Comparison of ENCODE assay signal across 24 cellular contexts in genomic region chr2:236795176-236795860, GRCh38.
A peak's percentile ranks its signal among the peaks of the same experiment; 100 is the strongest.
DNase-seq lines count a peak whose midpoint lies in the region; ATAC-seq and TF ChIP-seq lines count a peak whose summit lies in the region.
"Had no signal": no experiment of that assay in that cellular context is flagged by ENCODE, and none has a peak within 500 bp of the region (broad histone marks: within the 10 kb centered on the region; RNA-seq: fewer than 3 reads in every experiment).

No MANE protein-coding gene starts in this region.

- TF ChIP-seq POLR2A in vagina (IDR thresholded peaks at IDR 0.05) = no peak

- no peaks in the 10 kb centered on the region for H3K27me3 Mint-ChIP-seq in activated naive CD4-positive, alpha-beta T cell treated with anti-CD3 and anti-CD28 coated beads, Interleukin-2, amount 50 U/mL, for 24 hours
- H3K27me3 Mint-ChIP-seq in type B pancreatic cell = no peaks in the 10 kb centered on the region

- no peaks in the 10 kb centered on the region for H3K27me3 ChIP-seq in neuronal stem cell (ENCODE audit: control insufficient read depth in 3 of 3, insufficient read depth in 3 of 3, low read depth in 1 of 3, low read length in 3 of 3)
- H3K27me3 ChIP-seq in vagina = no peaks in the 10 kb centered on the region
- no peaks in the 10 kb centered on the region for H3K27me3 ChIP-seq in lower lobe of right lung (ENCODE audit: low read depth)

- H2AK5ac ChIP-seq in neuronal stem cell (ENCODE audit: low read depth, low read length) = peak overlapping the region; percentile 77

- intact Hi-C loops in vagina (cut with DNase I) (no loop called here), lower lobe of right lung (cut with DNase I) (no loop called here)

- H4K91ac ChIP-seq in neuronal stem cell (ENCODE audit: low read depth, low read length, poor library complexity) = peak overlapping the region; percentile 53

- H3K4me1 ChIP-seq in neuronal stem cell (ENCODE audit: control insufficient read depth in 2 of 2, insufficient read depth in 1 of 2, low read depth in 1 of 2, low read length in 2 of 2) = no peaks in the 10 kb centered on the region
- H3K4me1 ChIP-seq in vagina = peaks cover 22% of the 10 kb centered on the region
- H3K4me1 ChIP-seq in lower lobe of right lung = no peaks in the 10 kb centered on the region
- H3K4me1 ChIP-seq: HAP-1 had no signal

- H3K18ac ChIP-seq in neuronal stem cell (ENCODE audit: low read length) = peak overlapping the region; percentile 53

- no peak overlapping the region for H2BK120ac ChIP-seq in neuronal stem cell (ENCODE audit: low read depth, low read length)

- no peak overlapping the region for H3K4me2 ChIP-seq in neuronal stem cell (ENCODE audit: insufficient read depth, low read length, poor library complexity, severe bottlenecking)

- H3K27ac Mint-ChIP-seq in activated naive CD4-positive, alpha-beta T cell treated with anti-CD3 and anti-CD28 coated beads, Interleukin-2, amount 50 U/mL, for 24 hours = peak overlapping the region; percentile 5
- H3K27ac Mint-ChIP-seq in type B pancreatic cell = no peak overlapping the region
- H3K27ac Mint-ChIP-seq: HFFc6 had no signal

- H3K36me3 ChIP-seq in neuronal stem cell (replicated peaks in 1 of 2; ENCODE audit: control insufficient read depth in 2 of 2, insufficient read depth in 2 of 2, low read length in 2 of 2) (no peaks in the 10 kb centered on the region), vagina (no peaks in the 10 kb centered on the region), lower lobe of right lung (no peaks in the 10 kb centered on the region)
- H3K36me3 ChIP-seq: HAP-1 had no signal

- TF ChIP-seq CTCF in fibroblast of the aortic adventitia (IDR thresholded peaks at IDR 0.05; ENCODE audit: insufficient read depth, low read length) = no peak
- TF ChIP-seq CTCF in vagina (IDR thresholded peaks at IDR 0.05) = no peak
- TF ChIP-seq CTCF in type B pancreatic cell (conservative IDR thresholded peaks at IDR 0.05) = no peak
- no peak for TF ChIP-seq CTCF in lower lobe of right lung (IDR thresholded peaks at IDR 0.05)

- no peak overlapping the region for H4K8ac ChIP-seq in neuronal stem cell (ENCODE audit: low read depth, low read length)

- no peak overlapping the region for H3K27ac ChIP-seq in neuronal stem cell (replicated peaks; ENCODE audit: low read length)
- peak overlapping the region; percentile 56 for H3K27ac ChIP-seq in vagina
- no peak overlapping the region for H3K27ac ChIP-seq in lower lobe of right lung
- H3K27ac ChIP-seq: 22Rv1 had no signal

- no peaks in the 10 kb centered on the region for H3K79me1 ChIP-seq in neuronal stem cell (ENCODE audit: low read depth, low read length)

- no peak overlapping the region for H2AFZ ChIP-seq in neuronal stem cell (ENCODE audit: low read length)

- H2BK12ac ChIP-seq in neuronal stem cell (ENCODE audit: low read length) = no peak overlapping the region

- no CpG with 5 or more reads among the region's 10 CpGs for WGBS in neuronal stem cell (ENCODE audit: extremely low coverage in 2 of 2, insufficient read length in 2 of 2, insufficient replicate concordance in 1 of 2), 2 donors

- H3K9ac ChIP-seq in neuronal stem cell (ENCODE audit: low read depth, low read length, poor library complexity) = no peak overlapping the region

- no peak for DNase-seq in activated naive CD4-positive, alpha-beta T cell (lab: John Stamatoyannopoulos, UW)
- DNase-seq in fibroblast of the aortic adventitia (ENCODE audit: low read depth) (peak; percentile 61), neuronal stem cell (ENCODE audit: low spot score) (no peak), vagina (ENCODE audit: extremely low spot score in 2 of 2) (no peak), type B pancreatic cell (ENCODE audit: extremely low spot score, unreplicated experiment) (no peak), lower lobe of right lung (no peak), NCI-H446 treated with DMSO at 0.1 percent for 48 hours (lab: John Stamatoyannopoulos, UW) (no peak)
- DNase-seq: Calu3; DMS153; GOT3; HFFc6; Kasumi-1; NCI-H1105 treated with DMSO at 0.1 percent for 48 hours; NCI-H146; NCI-H1930; NCI-H2107; NCI-H524 treated with DMSO at 0.1 percent for 48 hours; NCI-H82; NK-92 treated with Interleukin-12 subunit alpha and Interleukin-12 subunit beta, amount 100 ng/mL, for 24 hours; PC-3 had no signal

- no peak overlapping the region for H3K4me3 Mint-ChIP-seq in activated naive CD4-positive, alpha-beta T cell treated with anti-CD3 and anti-CD28 coated beads, Interleukin-2, amount 50 U/mL, for 24 hours
- no peak overlapping the region for H3K4me3 Mint-ChIP-seq in type B pancreatic cell
- H3K4me3 Mint-ChIP-seq: HFFc6 had no signal

- H3K23ac ChIP-seq in neuronal stem cell (ENCODE audit: low read depth, low read length, poor library complexity) = no peak overlapping the region

- no peak overlapping the region for H3K4me3 ChIP-seq in fibroblast of the aortic adventitia (ENCODE audit: low read depth, low read length)
- H3K4me3 ChIP-seq in neuronal stem cell (ENCODE audit: low read length in 2 of 2) = no peak overlapping the region
- H3K4me3 ChIP-seq in vagina = no peak overlapping the region
- no peak overlapping the region for H3K4me3 ChIP-seq in lower lobe of right lung
- H3K4me3 ChIP-seq: HAP-1, K562 had no signal

- no peak overlapping the region for H2BK5ac ChIP-seq in neuronal stem cell (ENCODE audit: low read length)

- H3K4me1 Mint-ChIP-seq in activated naive CD4-positive, alpha-beta T cell treated with anti-CD3 and anti-CD28 coated beads, Interleukin-2, amount 50 U/mL, for 24 hours = no peaks in the 10 kb centered on the region
- peaks cover 15% of the 10 kb centered on the region for H3K4me1 Mint-ChIP-seq in type B pancreatic cell (ENCODE audit: unreplicated experiment)

- no peak overlapping the region for H3K4ac ChIP-seq in neuronal stem cell (ENCODE audit: low read length)

- H3K36me3 Mint-ChIP-seq in activated naive CD4-positive, alpha-beta T cell treated with anti-CD3 and anti-CD28 coated beads, Interleukin-2, amount 50 U/mL, for 24 hours = no peaks in the 10 kb centered on the region
- H3K36me3 Mint-ChIP-seq in type B pancreatic cell = no peaks in the 10 kb centered on the region

- no peak overlapping the region for H3K14ac ChIP-seq in neuronal stem cell (ENCODE audit: low read length)

- H2BK15ac ChIP-seq in neuronal stem cell (ENCODE audit: low read length) = peak overlapping the region; percentile 63

- H3K9me3 Mint-ChIP-seq in activated naive CD4-positive, alpha-beta T cell treated with anti-CD3 and anti-CD28 coated beads, Interleukin-2, amount 50 U/mL, for 24 hours = no peaks in the 10 kb centered on the region
- H3K9me3 Mint-ChIP-seq in type B pancreatic cell = peaks cover 11% of the 10 kb centered on the region
- H3K9me3 Mint-ChIP-seq: HFFc6 had no signal

- ATAC-seq in lower lobe of right lung = no peak
- ATAC-seq: K562, PC-3 had no signal

- H3K9me3 ChIP-seq in neuronal stem cell (replicated peaks in 1 of 2; ENCODE audit: control insufficient read depth in 2 of 2, insufficient read depth in 1 of 2, low read depth in 1 of 2, low read length in 2 of 2) = peaks cover 0 to 8% of the 10 kb centered on the region in 2 donors
- H3K9me3 ChIP-seq in vagina = no peaks in the 10 kb centered on the region
- H3K9me3 ChIP-seq in lower lobe of right lung = no peaks in the 10 kb centered on the region
- H3K9me3 ChIP-seq: HAP-1 had no signal
